8 cellular contexts compared by ENCODE assay signal in the genomic region with DNA sequence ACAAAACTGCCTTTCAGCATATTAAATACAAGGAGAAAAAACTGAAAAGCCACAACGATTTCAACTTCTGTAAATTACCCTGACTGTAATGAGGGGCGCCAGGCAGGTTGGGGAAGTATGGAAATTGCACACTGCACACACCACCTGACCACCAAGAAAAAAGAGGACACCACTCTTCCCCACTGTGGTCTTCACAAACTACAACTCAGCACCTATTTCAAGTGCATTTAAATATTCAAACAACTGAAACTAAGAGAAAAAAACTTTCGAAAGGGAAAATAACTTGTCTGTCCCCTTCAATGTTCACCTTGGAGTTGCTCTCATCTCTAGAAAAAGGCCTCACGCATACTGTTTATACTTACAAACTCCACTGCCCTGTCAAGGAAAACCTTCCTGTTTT. TPM values are rescaled to one million over a fixed set of nuclear protein-coding genes. Genes with fewer than 3 reads are reported as not detected.
DNase-seq lines count a peak whose midpoint lies in the region; ATAC-seq, FAIRE-seq and TF ChIP-seq lines count a peak whose summit lies in the region.

No MANE protein-coding gene starts in this region.

- H3K27me3 ChIP-seq in HUES6 (ENCODE audit: control insufficient read depth, insufficient read depth, low read length) (no peaks in the 10 kb centered on the region), lung (ENCODE audit: control insufficient read depth, insufficient read depth) (no peaks in the 10 kb centered on the region), uterus (no peaks in the 10 kb centered on the region)

- peaks cover 25% of the 10 kb centered on the region for H3K36me3 Mint-ChIP-seq in activated naive CD8-positive, alpha-beta T cell treated with anti-CD3 and anti-CD28 coated beads, Interleukin-2, amount 50 U/mL, for 24 hours (ENCODE audit: low read depth)

- H3K36me3 ChIP-seq in HUES6 (ENCODE audit: control insufficient read depth, insufficient read depth, low read length), result peaks cover 9% of the 10 kb centered on the region
- peaks cover 0 to 5% of the 10 kb centered on the region in 2 donors for H3K36me3 ChIP-seq in lung (ENCODE audit: control insufficient read depth in 2 of 2, insufficient read depth in 2 of 2, low read length in 2 of 2)
- H3K36me3 ChIP-seq in uterus, result no peaks in the 10 kb centered on the region

- peak overlapping the region; percentile 94 for H3K27ac Mint-ChIP-seq in activated naive CD8-positive, alpha-beta T cell treated with anti-CD3 and anti-CD28 coated beads, Interleukin-2, amount 50 U/mL, for 24 hours

- H3K9me3 Mint-ChIP-seq in activated naive CD8-positive, alpha-beta T cell treated with anti-CD3 and anti-CD28 coated beads, Interleukin-2, amount 50 U/mL, for 24 hours, result no peaks in the 10 kb centered on the region

- H3K27me3 Mint-ChIP-seq in activated naive CD8-positive, alpha-beta T cell treated with anti-CD3 and anti-CD28 coated beads, Interleukin-2, amount 50 U/mL, for 24 hours, result no peaks in the 10 kb centered on the region

- intact Hi-C loops in uterus (cut with DNase I; ENCODE audit: low total_unique reads), result no loop called here

- H3K4me3 Mint-ChIP-seq in activated naive CD8-positive, alpha-beta T cell treated with anti-CD3 and anti-CD28 coated beads, Interleukin-2, amount 50 U/mL, for 24 hours, result peak overlapping the region; percentile 99

- peak overlapping the region; percentile 85 for H3K4me3 ChIP-seq in HUES6 (ENCODE audit: low read depth, low read length)
- no peak overlapping the region for H3K4me3 ChIP-seq in lung
- peak overlapping the region; percentile 68 to 97 for H3K4me3 ChIP-seq in uterus

- ATAC-seq in activated naive CD8-positive, alpha-beta T cell treated with anti-CD3 and anti-CD28 coated beads, Interleukin-2, amount 50 U/mL, for 24 hours, result no peak
- no peak for ATAC-seq in lung (ENCODE audit: insufficient read depth, low FRiP score)

- H3K27ac ChIP-seq in HUES6 (ENCODE audit: low read depth, low read length), result 0 out of 2 replicates have a peak overlapping the region, but pooled peaks have one; percentile 24
- peak overlapping the region; percentile 47 to 99 for H3K27ac ChIP-seq in lung (ENCODE audit: low read depth in 1 of 2, low read length in 1 of 2)
- H3K27ac ChIP-seq in uterus, result peak overlapping the region in 1 of 2 donors; percentile 92

- FAIRE-seq in GM18507 (lab: Jason Lieb, UNC), result peak; percentile 70

- DNase-seq in GM18507 (ENCODE audit: extremely low spot score, insufficient read length, low read depth), result no peak
- DNase-seq in activated naive CD8-positive, alpha-beta T cell treated with anti-CD3 and anti-CD28 coated beads, Interleukin-2, amount 50 U/mL, for 24 hours, result no peak
- no peak for DNase-seq in lung (ENCODE audit: low spot score)
- no peak for DNase-seq in uterus
- no peak for DNase-seq in NCI-H345 (lab: John Stamatoyannopoulos, UW)
- no peak for DNase-seq in hypothalamus (lab: John Stamatoyannopoulos, UW)
- DNase-seq in DMS 273 (lab: John Stamatoyannopoulos, UW; ENCODE audit: unreplicated experiment), result no peak

- TF ChIP-seq CTCF in lung (IDR thresholded peaks at IDR 0.05; ENCODE audit: control extremely low read depth, extremely low read depth), result no peak
- TF ChIP-seq CTCF in uterus (IDR thresholded peaks at IDR 0.05), result no peak

- H3K4me1 ChIP-seq in HUES6 (ENCODE audit: control insufficient read depth, insufficient read depth, low read length), result peaks cover 33% of the 10 kb centered on the region
- H3K4me1 ChIP-seq in lung (ENCODE audit: control insufficient read depth in 2 of 2, insufficient read depth in 2 of 2, low read length in 2 of 2), result peaks cover 9 to 17% of the 10 kb centered on the region in 2 donors
- peaks cover 9 to 11% of the 10 kb centered on the region in 2 donors for H3K4me1 ChIP-seq in uterus

- H3K4me1 Mint-ChIP-seq in activated naive CD8-positive, alpha-beta T cell treated with anti-CD3 and anti-CD28 coated beads, Interleukin-2, amount 50 U/mL, for 24 hours, result peaks cover 50% of the 10 kb centered on the region

- WGBS in lung, 2 donors, result 4 to 8% methylated on average over 4 of the region's 4 CpGs

- no peak for TF ChIP-seq POLR2A in uterus (IDR thresholded peaks at IDR 0.05)

- peak overlapping the region; percentile 91 for H3K9ac ChIP-seq in HUES6 (ENCODE audit: low read length)

- H3K9me3 ChIP-seq in HUES6 (ENCODE audit: control insufficient read depth, insufficient read depth, low read depth, low read length), result no peaks in the 10 kb centered on the region
- no peaks in the 10 kb centered on the region for H3K9me3 ChIP-seq in lung (ENCODE audit: control insufficient read depth in 2 of 2, insufficient read depth in 1 of 2, low read length in 1 of 2)
- no peaks in the 10 kb centered on the region for H3K9me3 ChIP-seq in uterus

RNA-seq across cellular contexts. Expression of a gene that starts 1.5 kb away (rescaled TPM):
- total RNA-seq in lung (100 to 1,000 TPM; 108 to 133 TPM), uterus (10 to 100 TPM; 17.4 to 76.8 (median 32.2) TPM)
- 10 to 100 TPM; 24.7 to 26.1 TPM for polyA plus RNA-seq in lung

RNA-seq across cellular contexts. Expression of a gene that starts 58.3 kb away (rescaled TPM):
- total RNA-seq in lung (10 to 100 TPM; 36.5 to 43.6 TPM), uterus (10 to 100 TPM; 10.5 to 49.0 (median 20.1) TPM)
- polyA plus RNA-seq in lung, result 10 to 100 TPM; 17.6 to 41.7 TPM
